8 cellular contexts compared by ENCODE assay signal in genomic region chr9:113682297-113682771, GRCh38.
A peak's percentile ranks its signal among the peaks of the same experiment; 100 is the strongest.
DNase-seq lines count a peak whose midpoint lies in the region; ATAC-seq and TF ChIP-seq lines count a peak whose summit lies in the region.

No MANE protein-coding gene starts in this region.

- peak; percentile 84 for TF ChIP-seq RAD21 in Ishikawa (IDR thresholded peaks at IDR 0.05; ENCODE audit: low read depth)

- no peak overlapping the region for H3K27ac ChIP-seq in RWPE1

- DNase-seq in DMS 273 treated with DMSO at 0.1 percent for 48 hours (lab: John Stamatoyannopoulos, UW) (peak; percentile 12), RWPE1 (ENCODE audit: low spot score) (peak; percentile 75), astrocyte of the hippocampus (ENCODE audit: low read depth, low spot score) (peak; percentile 86), hepatic stellate cell (ENCODE audit: low spot score) (peak; percentile 78), retinal pigment epithelial cell (ENCODE audit: low read depth) (no peak), OCI-M2 (lab: John Stamatoyannopoulos, UW; ENCODE audit: unreplicated experiment) (no peak)

- TF ChIP-seq CTCF in RWPE1 (conservative IDR thresholded peaks at IDR 0.05; ENCODE audit: low read depth) (peak; percentile 99), retinal pigment epithelial cell (conservative IDR thresholded peaks at IDR 0.05; ENCODE audit: low read depth, low read length) (peak; percentile 98)

- CTCF ChIA-PET in RWPE1 (lab: Yijun Ruan, JAX): interaction anchor here (0.6 to 1.2 kb wide), 18 partner anchors 9 to 899 kb away, joined by 3 to 5 read pairs (median 4); no protein-coding TSS in a partner anchor

- no peak for ATAC-seq in GM21367 (IDR thresholded peaks at IDR 0.05; ENCODE audit: unreplicated experiment)

- H3K4me3 ChIP-seq in retinal pigment epithelial cell (ENCODE audit: low read length): no peak overlapping the region

- TF ChIP-seq EP300 in Ishikawa (IDR thresholded peaks at IDR 0.05; ENCODE audit: borderline replicate concordance): no peak

- POLR2A ChIA-PET in RWPE1 (lab: Yijun Ruan, JAX; ENCODE audit: low non-redundant PET): no interaction called here

TF ChIP-seq in Ishikawa, 13 proteins besides CTCF, POLR2A, EP300 and RAD21:
- no peak for TF ChIP-seq REST (IDR thresholded peaks at IDR 0.05; ENCODE audit: low read depth)
- no peak for TF ChIP-seq YY1 (IDR thresholded peaks at IDR 0.05; ENCODE audit: low read depth)
- no peak for TF ChIP-seq TCF12 (IDR thresholded peaks at IDR 0.05; ENCODE audit: low read depth)
- no peak for TF ChIP-seq TEAD4 (IDR thresholded peaks at IDR 0.05)
- no peak for TF ChIP-seq ZBTB7A (IDR thresholded peaks at IDR 0.05; ENCODE audit: low read depth)
- TF ChIP-seq TAF1 (IDR thresholded peaks at IDR 0.05; ENCODE audit: low read depth): no peak
- TF ChIP-seq CREB1 (IDR thresholded peaks at IDR 0.05; ENCODE audit: low read depth): no peak
- no peak for TF ChIP-seq USF1 (IDR thresholded peaks at IDR 0.05)
- no peak for TF ChIP-seq NFIC (IDR thresholded peaks at IDR 0.05)
- TF ChIP-seq EGR1 (IDR thresholded peaks at IDR 0.05): no peak
- no peak for TF ChIP-seq CEBPB (IDR thresholded peaks at IDR 0.05)
- TF ChIP-seq FOXM1 (IDR thresholded peaks at IDR 0.05; ENCODE audit: borderline replicate concordance, low read depth): no peak
- no peak for TF ChIP-seq MAX (IDR thresholded peaks at IDR 0.05)
TF ChIP-seq in Ishikawa: peak in this region for 0.

Comparison
In these comparisons a context has a peak if more than half of its experiments do, and no peak if none do; other contexts are left out.
1. DNase-seq: peak in DMS 273 treated with DMSO at 0.1 percent for 48 hours (single experiment), RWPE1 (single experiment), astrocyte of the hippocampus (single experiment) and hepatic stellate cell (single experiment); none in retinal pigment epithelial cell (single experiment) and OCI-M2 (single experiment).